10 cellular contexts compared by ENCODE assay signal in genomic region chr1:91278754-91279153, GRCh38.
DNase-seq lines count a peak whose midpoint lies in the region; ATAC-seq and TF ChIP-seq lines count a peak whose summit lies in the region.
"Had no signal": no experiment of that assay in that cellular context is flagged by ENCODE, and none has a peak within 500 bp of the region (broad histone marks: within the 10 kb centered on the region; RNA-seq: fewer than 3 reads in every experiment).

No MANE protein-coding gene starts in this region.

- H3K4me3 ChIP-seq in AG04450 (ENCODE audit: low read depth, low read length) (no peak overlapping the region), esophagus squamous epithelium (no peak overlapping the region)
- H3K4me3 ChIP-seq: upper lobe of left lung had no signal

- no peak for TF ChIP-seq POLR2A in esophagus squamous epithelium (IDR thresholded peaks at IDR 0.05)

- DNase-seq in AG04450 (ENCODE audit: low read depth, low spot score) = no peak
- peak; percentile 13 for DNase-seq in HEK293T (ENCODE audit: extremely low spot score)
- peak; percentile 24 for DNase-seq in RPMI7951 (ENCODE audit: low read depth)
- DNase-seq in glomerular endothelial cell (ENCODE audit: extremely low read depth, low read depth, low spot score) = peak; percentile 16
- no peak for DNase-seq in NCI-H1048 (lab: John Stamatoyannopoulos, UW)
- DNase-seq in DMS153 (lab: John Stamatoyannopoulos, UW) = no peak
- no peak for DNase-seq in esophagus squamous epithelium (lab: John Stamatoyannopoulos, UW)
- DNase-seq: activated naive CD4-positive, alpha-beta T cell; upper lobe of left lung had no signal

- H3K27ac ChIP-seq in AG04450 (ENCODE audit: low read depth, low read length) (no peak overlapping the region), esophagus squamous epithelium (no peak overlapping the region)
- H3K27ac ChIP-seq: upper lobe of left lung had no signal

- CTCF ChIA-PET in AG04450 (lab: Charles Lee) (interaction anchor here (0.7 to 4.5 kb wide), 12 partner anchors 8 to 1164 kb away, joined by 3 to 147 read pairs (median 4); partner anchors contain the start of genes CDC7 and HFM1), HEK293T (lab: Yijun Ruan, JAX) (interaction anchor here (0.8 to 6.7 kb wide), 3 partner anchors 106 to 566 kb away, joined by 3 to 103 read pairs (median 3); no protein-coding TSS in a partner anchor)

- POLR2A ChIA-PET in AG04450 (lab: Yijun Ruan, JAX) (no interaction called here), HEK293T (lab: Yijun Ruan, JAX) (interaction anchor here (1.1 kb wide), 1 partner anchor 126 kb away, joined by 4 read pairs; the partner anchor contains the start of gene HFM1)

- 57 to 67% methylated on average over 1 of the region's 1 CpG for WGBS in esophagus squamous epithelium, 2 donors

- H3K9me3 ChIP-seq in AG04450 (ENCODE audit: control insufficient read depth, insufficient read depth, low read length) (no peaks in the 10 kb centered on the region), esophagus squamous epithelium (no peaks in the 10 kb centered on the region)
- H3K9me3 ChIP-seq: upper lobe of left lung had no signal

- H3K27me3 ChIP-seq in AG04450 (ENCODE audit: control insufficient read depth, insufficient read depth, low read length) (peaks cover 4% of the 10 kb centered on the region), esophagus squamous epithelium (no peaks in the 10 kb centered on the region)
- H3K27me3 ChIP-seq: upper lobe of left lung had no signal

- ATAC-seq in GM21381 (IDR thresholded peaks at IDR 0.05; ENCODE audit: unreplicated experiment) = no peak

- peaks cover 0 to 4% (median 0%) of the 10 kb centered on the region in 3 donors for H3K4me1 ChIP-seq in esophagus squamous epithelium
- H3K4me1 ChIP-seq: upper lobe of left lung had no signal

- peak; percentile 22 for TF ChIP-seq CTCF in AG04450 (IDR thresholded peaks at IDR 0.05; ENCODE audit: low read depth, low read length)
- peak in 1 of 6 experiments; percentile 22 for TF ChIP-seq CTCF in esophagus squamous epithelium (IDR thresholded peaks at IDR 0.05)

- intact Hi-C loops in esophagus squamous epithelium (cut with DNase I) = no loop called here

- no peaks in the 10 kb centered on the region for H3K36me3 ChIP-seq in esophagus squamous epithelium
- H3K36me3 ChIP-seq: upper lobe of left lung had no signal

TF ChIP-seq in HEK293T, 16 proteins besides CTCF, POLR2A, EP300 and RAD21:
- peak; percentile 50; the same call in 1 of the 2 replicates for TF ChIP-seq ZNF384 (IDR thresholded peaks at IDR 0.05)
- TF ChIP-seq SP1 (IDR thresholded peaks at IDR 0.05) = no peak

Comparison
In these comparisons a context has a peak if more than half of its experiments do, and no peak if none do; other contexts are left out.
1. DNase-seq: peak in HEK293T (single experiment), RPMI7951 (single experiment) and glomerular endothelial cell (single experiment); none in AG04450 (single experiment), NCI-H1048 (single experiment), DMS153 (single experiment) and esophagus squamous epithelium (single experiment).